Comparison of ENCODE assay signal across 15 cellular contexts in genomic region chr16:27332105-27332504, GRCh38. TPM values are rescaled to one million over a fixed set of nuclear protein-coding genes. Genes with fewer than 3 reads are reported as not detected.
DNase-seq lines count a peak whose midpoint lies in the region; ATAC-seq and TF ChIP-seq lines count a peak whose summit lies in the region.
"Had no signal": no experiment of that assay in that cellular context is flagged by ENCODE, and none has a peak within 500 bp of the region (broad histone marks: within the 10 kb centered on the region; RNA-seq: fewer than 3 reads in every experiment).

No MANE protein-coding gene starts in this region.

- intact Hi-C loops in heart right ventricle (cut with DNase I), result loop anchor here in 1 of 10 donors (5.0 kb wide), 1 partner anchor 95 kb away; no protein-coding TSS in a partner anchor
- intact Hi-C loops in cardiac septum (cut with DNase I), result loop anchor here (5.0 kb wide), 1 partner anchor 95 kb away; no protein-coding TSS in a partner anchor
- intact Hi-C loops in aorta (cut with DNase I), result loop anchor here in 1 of 2 donors (10.0 kb wide), 1 partner anchor 97 kb away; no protein-coding TSS in a partner anchor

- H3K4me1 Mint-ChIP-seq in naive B cell, result peaks cover 49 to 83% (median 66%) of the 10 kb centered on the region in 3 donors

- ATAC-seq in heart right ventricle, result peak; percentile 14 to 71 (median 48)
- ATAC-seq in naive B cell (ENCODE audit: low read depth in 2 of 2), result no peak
- ATAC-seq in aorta (ENCODE audit: low FRiP score), result no peak
- ATAC-seq: effector memory CD8-positive, alpha-beta T cell; pancreas; stimulated activated effector memory CD8-positive, alpha-beta T cell treated with anti-CD3 and anti-CD28 coated beads, Interleukin-12 subunit alpha, Interleukin-12 subunit beta, amount 100 ng/mL, for 72 hours had no signal

- no peaks in the 10 kb centered on the region for H3K27me3 Mint-ChIP-seq in naive B cell
- H3K27me3 Mint-ChIP-seq: effector memory CD8-positive, alpha-beta T cell had no signal

- in situ Hi-C loops in GM13976 (cut with MboI; ENCODE audit: low sequenced_read_pairs, unreplicated experiment), result no loop called here

- no peak overlapping the region for H3K4me3 ChIP-seq in heart right ventricle
- H3K4me3 ChIP-seq in aorta (ENCODE audit: low read length in 2 of 2), result no peak overlapping the region
- H3K4me3 ChIP-seq: pancreas, PC-9 had no signal

- H3K4me1 ChIP-seq in heart right ventricle (peaks cover 3 to 64% (median 42%) of the 10 kb centered on the region in 9 donors), aorta (ENCODE audit: control insufficient read depth in 1 of 2, insufficient read depth in 2 of 2, low read length in 2 of 2) (peaks cover 0 to 2% of the 10 kb centered on the region in 2 donors)

- H3K27ac Mint-ChIP-seq in naive B cell, result peak overlapping the region in 4 of 6 donors; percentile 35 to 71 (median 51)
- H3K27ac Mint-ChIP-seq: stimulated activated effector memory CD8-positive, alpha-beta T cell treated with anti-CD3 and anti-CD28 coated beads, Interleukin-12 subunit alpha, Interleukin-12 subunit beta, amount 100 ng/mL, for 72 hours had no signal

- H3K27ac ChIP-seq in heart right ventricle (peak overlapping the region in 8 of 10 donors; percentile 57 to 100 (median 88)), aorta (ENCODE audit: low read depth in 1 of 2, low read length in 2 of 2) (no peak overlapping the region)
- H3K27ac ChIP-seq: PC-9 had no signal

- peaks cover 0 to 69% (median 3%) of the 10 kb centered on the region in 9 donors for H3K36me3 ChIP-seq in heart right ventricle
- peaks cover 0 to under 1% of the 10 kb centered on the region in 2 donors for H3K36me3 ChIP-seq in aorta (ENCODE audit: control insufficient read depth in 1 of 2, insufficient read depth in 2 of 2, low read length in 1 of 2)

- H3K9me3 Mint-ChIP-seq in naive B cell, result no peaks in the 10 kb centered on the region
- H3K9me3 Mint-ChIP-seq: effector memory CD8-positive, alpha-beta T cell; stimulated activated effector memory CD8-positive, alpha-beta T cell treated with anti-CD3 and anti-CD28 coated beads, Interleukin-12 subunit alpha, Interleukin-12 subunit beta, amount 100 ng/mL, for 72 hours had no signal

- H3K36me3 Mint-ChIP-seq in naive B cell, result peaks cover 31 to 47% of the 10 kb centered on the region in 2 donors

- 45 to 55% methylated on average over 6 of the region's 6 CpGs for WGBS in heart right ventricle, 2 donors
- WGBS in aorta, 2 donors, result 90 to 93% methylated on average over 6 of the region's 6 CpGs

- TF ChIP-seq CTCF in heart right ventricle (IDR thresholded peaks at IDR 0.05) (no peak), GM13976 (IDR thresholded peaks at IDR 0.05; ENCODE audit: borderline replicate concordance, control extremely low read depth, extremely low read depth, insufficient read depth, missing control alignments) (no peak)

- H3K27me3 ChIP-seq in heart right ventricle, result no peaks in the 10 kb centered on the region
- H3K27me3 ChIP-seq in aorta (ENCODE audit: control insufficient read depth in 1 of 2, insufficient read depth in 2 of 2, low read length in 1 of 2), result no peaks in the 10 kb centered on the region
- H3K27me3 ChIP-seq: pancreas had no signal

- DNase-seq in heart right ventricle (peak in 1 of 2 donors; percentile 74), cardiac septum (ENCODE audit: low spot score) (no peak), dermis blood vessel endothelial cell (peak; percentile 98), naive B cell (no peak), aorta (peak; percentile 5 to 36), activated gamma-delta T cell (lab: John Stamatoyannopoulos, UW) (no peak), AG20443 (ENCODE audit: low spot score) (no peak), GM13976 (ENCODE audit: low spot score) (no peak)
- DNase-seq: C1 segment of cervical spinal cord; effector memory CD8-positive, alpha-beta T cell; NCI-H510A treated with DMSO at 0.1 percent for 48 hours; stimulated activated CD4-positive, alpha-beta T cell treated with anti-CD3 and anti-CD28 coated beads, Interleukin-2, amount 100 ng/mL, for 48 hours had no signal

- H3K9me3 ChIP-seq in heart right ventricle (no peaks in the 10 kb centered on the region), aorta (ENCODE audit: control insufficient read depth, low read length) (no peaks in the 10 kb centered on the region)
- H3K9me3 ChIP-seq: pancreas had no signal

- H3K4me3 Mint-ChIP-seq in naive B cell, result peak overlapping the region in 2 of 8 donors; percentile 61 to 64
- H3K4me3 Mint-ChIP-seq: effector memory CD8-positive, alpha-beta T cell; stimulated activated effector memory CD8-positive, alpha-beta T cell treated with anti-CD3 and anti-CD28 coated beads, Interleukin-12 subunit alpha, Interleukin-12 subunit beta, amount 100 ng/mL, for 72 hours had no signal

RNA-seq across cellular contexts. Expression of gene IL4R, which starts 18.3 kb away (rescaled TPM):
- 10 to 100 TPM in 4 of 10 donors, 1 to 10 TPM in 6; 5.0 to 28.9 (median 9.7) TPM for total RNA-seq in heart right ventricle
- polyA plus RNA-seq in heart right ventricle, result 10 to 100 TPM; 10.0 to 10.2 TPM
- 22.0 TPM for total RNA-seq in cardiac septum
- total RNA-seq in dermis blood vessel endothelial cell, result 23.9 and 42.9 TPM in 2 replicates
- 1,000 to 10,000 TPM in 1 of 6 donors, 100 to 1,000 TPM in 5; 355 to 1,202 (median 525) TPM for polyA plus RNA-seq in naive B cell (ENCODE audit: low read depth in 6 of 6)
- total RNA-seq in aorta, result 100 to 1,000 TPM in 1 of 2 donors, 10 to 100 TPM in 1; 91.7 to 138 TPM
- polyA plus RNA-seq in aorta, result 10 to 100 TPM in 1 of 2 donors, 1 to 10 TPM in 1; 7.5 to 50.7 TPM

Comparison
In these comparisons a context has a peak if more than half of its experiments do, and no peak if none do; other contexts are left out.
1. ATAC-seq: peak in heart right ventricle (8 of 8); none in naive B cell (0 of 2) and aorta (single experiment).
2. DNase-seq: peak in dermis blood vessel endothelial cell (single experiment) and aorta (2 of 2); none in cardiac septum (single experiment), naive B cell (single experiment), activated gamma-delta T cell (single experiment), AG20443 (single experiment) and GM13976 (single experiment).
3. H3K27ac ChIP-seq: peak in heart right ventricle (8 of 10); none in aorta (0 of 2).